ENCODE assay signal across 1 cellular context in genomic region chr22:26587991-26588613, GRCh38.
TF ChIP-seq lines count a peak whose summit lies in the region.

No MANE protein-coding gene starts in this region.

TF ChIP-seq in K562, 482 proteins besides CTCF, POLR2A, EP300 and RAD21 (continued from another document and continues in another):
- TF ChIP-seq TSHZ1 (CRISPR knock-in tag; IDR thresholded peaks at IDR 0.05), result no peak
- TF ChIP-seq TBL1XR1 (IDR thresholded peaks at IDR 0.05; ENCODE audit: low read length in 2 of 2), result peak in 1 of 2 experiments; percentile 54; a peak in 1 of 4 replicates
- TF ChIP-seq ZNF511 (CRISPR knock-in tag; IDR thresholded peaks at IDR 0.05), result no peak
- peak; percentile 19; the same call in 1 of the 2 replicates for TF ChIP-seq CBFA2T3 (IDR thresholded peaks at IDR 0.05)
- TF ChIP-seq ZNF354B (CRISPR knock-in tag; IDR thresholded peaks at IDR 0.05), result no peak
- TF ChIP-seq KAT7 (CRISPR knock-in tag; IDR thresholded peaks at IDR 0.05; ENCODE audit: borderline replicate concordance), result no peak
- no peak for TF ChIP-seq CBX8 (IDR thresholded peaks at IDR 0.05; ENCODE audit: borderline replicate concordance, extremely low read depth, low read depth, low read length, poor library complexity, severe bottlenecking)
- TF ChIP-seq ZFP91 (CRISPR knock-in tag; IDR thresholded peaks at IDR 0.05), result no peak
- no peak for TF ChIP-seq CREB3L1 (IDR thresholded peaks at IDR 0.05; ENCODE audit: borderline replicate concordance, low read depth)
- no peak for TF ChIP-seq CGGBP1 (CRISPR knock-in tag; IDR thresholded peaks at IDR 0.05)
- TF ChIP-seq IRF1 (CRISPR knock-in tag; IDR thresholded peaks at IDR 0.05; ENCODE audit: borderline replicate concordance), result no peak
- no peak for TF ChIP-seq ZFPM2 (CRISPR knock-in tag; IDR thresholded peaks at IDR 0.05)
- no peak for TF ChIP-seq RERE (CRISPR knock-in tag; IDR thresholded peaks at IDR 0.05; ENCODE audit: borderline replicate concordance)
- no peak for TF ChIP-seq ZNF699 (CRISPR knock-in tag; IDR thresholded peaks at IDR 0.05; ENCODE audit: insufficient replicate concordance)
- no peak for TF ChIP-seq SMAD1 (IDR thresholded peaks at IDR 0.05; ENCODE audit: low read depth, low read length, partially characterized antibody)
- TF ChIP-seq ZNF589 (CRISPR knock-in tag; IDR thresholded peaks at IDR 0.05; ENCODE audit: low read depth), result no peak
- TF ChIP-seq KDM1A (IDR thresholded peaks at IDR 0.05), result 0 out of 4 replicates have a peak, but pooled peaks of 1 of the 2 experiments have one; percentile 20
- no peak for TF ChIP-seq ZNF407 (IDR thresholded peaks at IDR 0.05; ENCODE audit: low read depth)
- TF ChIP-seq CHD1 (IDR thresholded peaks at IDR 0.05; ENCODE audit: low read length), result no peak
- 0 out of 2 replicates have a peak, but pooled peaks have one; percentile 43 for TF ChIP-seq ZNF239 (CRISPR knock-in tag; IDR thresholded peaks at IDR 0.05)
- TF ChIP-seq RFX7 (CRISPR knock-in tag; IDR thresholded peaks at IDR 0.05), result no peak
- no peak for TF ChIP-seq PRDM10 (IDR thresholded peaks at IDR 0.05; ENCODE audit: partially characterized antibody)
